Comparison of ENCODE assay signal across 8 cellular contexts in the genomic region with DNA sequence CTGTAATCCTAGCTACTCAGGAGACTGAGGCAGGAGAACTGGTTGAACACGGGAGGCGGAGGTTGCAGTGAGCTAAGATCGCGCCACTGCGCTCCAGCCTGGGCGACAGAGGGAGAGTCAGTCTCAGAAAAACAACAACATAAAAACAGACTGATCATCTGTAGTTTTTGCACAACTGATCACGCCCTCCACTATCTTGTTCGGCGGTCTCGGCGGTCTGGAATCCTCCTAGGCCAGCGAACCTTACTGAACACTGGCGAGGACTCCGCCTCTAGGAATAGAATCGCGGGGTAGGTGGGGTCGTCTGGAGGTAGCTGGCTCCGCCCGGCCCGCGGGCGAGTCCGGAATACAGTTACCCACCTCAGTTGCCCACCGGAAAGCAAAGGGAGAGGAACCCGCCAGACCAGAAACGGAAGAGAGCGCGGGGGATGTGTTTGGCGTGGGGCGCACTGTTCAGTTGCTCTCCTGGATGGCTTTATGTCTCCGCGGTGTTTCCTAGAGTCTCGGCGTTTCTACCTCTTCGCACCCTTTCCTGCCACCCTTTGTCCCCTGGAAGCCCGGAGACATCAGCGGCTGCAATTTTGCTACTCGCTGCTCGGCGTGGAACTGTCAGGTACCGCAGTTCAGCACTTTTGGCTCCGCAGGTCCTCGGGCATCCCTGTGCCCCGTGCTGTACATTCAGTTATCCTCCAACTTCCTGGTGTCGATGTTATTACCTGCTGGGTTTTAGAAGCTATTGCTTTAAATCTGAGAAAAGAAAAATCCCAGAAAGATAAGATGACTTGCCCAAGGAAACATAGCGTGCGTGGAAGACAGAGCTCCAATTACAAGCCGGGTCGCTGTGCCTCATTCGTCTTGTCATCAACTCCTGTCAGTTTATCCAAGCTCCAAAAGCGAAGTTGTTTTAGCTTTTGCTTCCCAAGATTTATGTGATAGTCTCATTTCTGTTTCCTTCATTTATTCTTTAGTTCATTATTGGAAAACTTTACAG. TPM values are rescaled to one million over a fixed set of nuclear protein-coding genes. Genes with fewer than 3 reads are reported as not detected.
A peak's percentile ranks its signal among the peaks of the same experiment; 100 is the strongest.
DNase-seq lines count a peak whose midpoint lies in the region; ATAC-seq and TF ChIP-seq lines count a peak whose summit lies in the region.

No MANE protein-coding gene starts in this region.

- H3K9me3 Mint-ChIP-seq in T-helper 2 cell treated with Interferon-gamma antibody and Interleukin-4, amounts not matched to agents 5 μg/mL and 100 μg/mL, for 36 hours: no peaks in the 10 kb centered on the region

- peak overlapping the region; percentile 99 for H3K4me3 Mint-ChIP-seq in T-helper 2 cell treated with Interferon-gamma antibody and Interleukin-4, amounts not matched to agents 5 μg/mL and 100 μg/mL, for 36 hours

- in situ Hi-C loops in astrocyte of the cerebellum (cut with HindIII; ENCODE audit: low sequenced_read_pairs): no loop called here

- peak; percentile 86 to 87 for DNase-seq in NCI-H1930 (lab: John Stamatoyannopoulos, UW)
- DNase-seq in T-helper 2 cell treated with Interferon-gamma antibody and Interleukin-4, amounts not matched to agents 5 μg/mL and 100 μg/mL, for 36 hours (ENCODE audit: low spot score): peak; percentile 81
- DNase-seq in astrocyte of the cerebellum (ENCODE audit: low read depth): peak; percentile 74
- DNase-seq in hippocampal formation (lab: John Stamatoyannopoulos, UW): peak; percentile 61 to 81
- peak; percentile 66 for DNase-seq in retinal pigment epithelial cell (ENCODE audit: low read depth)
- no peak for DNase-seq in mesenteric fat pad (ENCODE audit: low spot score)

- TF ChIP-seq CTCF in astrocyte of the cerebellum (IDR thresholded peaks at IDR 0.05; ENCODE audit: low read depth, low read length, missing control alignments): no peak
- no peak for TF ChIP-seq CTCF in retinal pigment epithelial cell (conservative IDR thresholded peaks at IDR 0.05; ENCODE audit: low read depth, low read length)

- peaks cover 7% of the 10 kb centered on the region for H3K36me3 Mint-ChIP-seq in T-helper 2 cell treated with Interferon-gamma antibody and Interleukin-4, amounts not matched to agents 5 μg/mL and 100 μg/mL, for 36 hours (ENCODE audit: low read depth)

- H3K4me1 Mint-ChIP-seq in T-helper 2 cell treated with Interferon-gamma antibody and Interleukin-4, amounts not matched to agents 5 μg/mL and 100 μg/mL, for 36 hours (ENCODE audit: low read depth): peaks cover 20% of the 10 kb centered on the region

- H3K27ac Mint-ChIP-seq in T-helper 2 cell treated with Interferon-gamma antibody and Interleukin-4, amounts not matched to agents 5 μg/mL and 100 μg/mL, for 36 hours: peak overlapping the region; percentile 95

- ATAC-seq in GM18508 (IDR thresholded peaks at IDR 0.05; ENCODE audit: insufficient read depth, unreplicated experiment) (peak; percentile 90), HG02973 (IDR thresholded peaks at IDR 0.05; ENCODE audit: unreplicated experiment) (peak; percentile 94)

- peak overlapping the region; percentile 90 for H3K4me3 ChIP-seq in astrocyte of the cerebellum (ENCODE audit: low read depth, low read length)
- peak overlapping the region; percentile 98 for H3K4me3 ChIP-seq in retinal pigment epithelial cell (ENCODE audit: low read length)

- H3K27me3 Mint-ChIP-seq in T-helper 2 cell treated with Interferon-gamma antibody and Interleukin-4, amounts not matched to agents 5 μg/mL and 100 μg/mL, for 36 hours (ENCODE audit: low read depth): peaks cover 9% of the 10 kb centered on the region

RNA-seq across cellular contexts. Expression of a gene that starts 24.9 kb away (rescaled TPM):
- 2.3 TPM for total RNA-seq in mesenteric fat pad

RNA-seq across cellular contexts. Expression of a gene that starts 35.3 kb away (rescaled TPM):
- total RNA-seq in mesenteric fat pad: 43.8 TPM
